30 cellular contexts compared by ENCODE assay signal in genomic region chr16:54228325-54228724, GRCh38. TPM values are rescaled to one million over a fixed set of nuclear protein-coding genes. Genes with fewer than 3 reads are reported as not detected.
"Had no signal": no experiment of that assay in that cellular context is flagged by ENCODE, and none has a peak within 500 bp of the region (broad histone marks: within the 10 kb centered on the region; RNA-seq: fewer than 3 reads in every experiment).

No MANE protein-coding gene starts in this region.

- H3K36me3 Mint-ChIP-seq: stimulated activated effector memory CD8-positive, alpha-beta T cell treated with anti-CD3 and anti-CD28 coated beads, Interleukin-12 subunit alpha, Interleukin-12 subunit beta, amount 100 ng/mL, for 72 hours; stimulated activated memory B cell treated with anti-CD40 and anti-IgM and Interleukin-4, amounts not matched to agents 10 μg/mL and 1 μg/mL and 100 μg/mL, for 72 hours; stimulated activated naive B cell treated with anti-CD40 and anti-IgM and Interleukin-4, amounts not matched to agents 10 μg/mL and 1 μg/mL and 100 μg/mL, for 72 hours; type B pancreatic cell had no signal

- H3K27me3 ChIP-seq: stomach, suprapubic skin, testis, thyroid gland, tibial artery, tibial nerve, upper lobe of left lung, upper lobe of right lung, uterus, vagina had no signal

- FAIRE-seq: urothelium cell line had no signal

- H3K27me3 Mint-ChIP-seq: stimulated activated naive CD8-positive, alpha-beta T cell treated with anti-CD3 and anti-CD28 coated beads, Interleukin-15, amount 100 ng/mL, for 72 hours; type B pancreatic cell had no signal

- H3K9me3 Mint-ChIP-seq: stimulated activated effector memory CD8-positive, alpha-beta T cell treated with anti-CD3 and anti-CD28 coated beads, Interleukin-12 subunit alpha, Interleukin-12 subunit beta, amount 100 ng/mL, for 72 hours; stimulated activated naive CD8-positive, alpha-beta T cell treated with anti-CD3 and anti-CD28 coated beads, Interleukin-15, amount 100 ng/mL, for 72 hours; stimulated activated naive CD8-positive, alpha-beta T cell treated with anti-CD3 and anti-CD28 coated beads, Interleukin-15, Interleukin-2, amounts not matched to agents 100 ng/mL and 50 ng/mL, for 24 hours; type B pancreatic cell had no signal

- ATAC-seq: stimulated activated effector memory CD8-positive, alpha-beta T cell treated with anti-CD3 and anti-CD28 coated beads, Interleukin-12 subunit alpha, Interleukin-12 subunit beta, amount 100 ng/mL, for 72 hours; stimulated activated memory B cell treated with anti-CD40 and anti-IgM and Interleukin-4, amounts not matched to agents 10 μg/mL and 1 μg/mL and 100 μg/mL, for 72 hours; stimulated activated naive B cell treated with anti-CD40 and anti-IgM and Interleukin-4, amounts not matched to agents 10 μg/mL and 1 μg/mL and 100 μg/mL, for 72 hours; stimulated activated naive CD8-positive, alpha-beta T cell treated with anti-CD3 and anti-CD28 coated beads, Interleukin-15, amount 100 ng/mL, for 72 hours; stimulated activated naive CD8-positive, alpha-beta T cell treated with anti-CD3 and anti-CD28 coated beads, Interleukin-15, Interleukin-2, amounts not matched to agents 100 U/mL and 50 U/mL, for 24 hours; upper lobe of right lung had no signal

- H3K36me3 ChIP-seq: stomach, suprapubic skin, thoracic aorta, thyroid gland, tibial artery, tibial nerve, transverse colon, upper lobe of left lung, upper lobe of right lung, uterus, vagina had no signal

- H3K4me1 ChIP-seq: stomach, suprapubic skin, testis, thyroid gland, tibial artery, tibial nerve, transverse colon, upper lobe of left lung, upper lobe of right lung, uterus, vagina had no signal

- H3K4me3 Mint-ChIP-seq: stimulated activated effector memory CD8-positive, alpha-beta T cell treated with anti-CD3 and anti-CD28 coated beads, Interleukin-12 subunit alpha, Interleukin-12 subunit beta, amount 100 ng/mL, for 72 hours; stimulated activated memory B cell treated with anti-CD40 and anti-IgM and Interleukin-4, amounts not matched to agents 10 μg/mL and 1 μg/mL and 100 μg/mL, for 72 hours; stimulated activated naive B cell treated with anti-CD40 and anti-IgM and Interleukin-4, amounts not matched to agents 10 μg/mL and 1 μg/mL and 100 μg/mL, for 72 hours; stimulated activated naive CD8-positive, alpha-beta T cell treated with anti-CD3 and anti-CD28 coated beads, Interleukin-15, amount 100 ng/mL, for 72 hours; stimulated activated naive CD8-positive, alpha-beta T cell treated with anti-CD3 and anti-CD28 coated beads, Interleukin-15, Interleukin-2, amounts not matched to agents 100 ng/mL and 50 ng/mL, for 24 hours; type B pancreatic cell had no signal

- DNase-seq: stimulated activated CD4-positive, alpha-beta T cell treated with anti-CD3 and anti-CD28 coated beads, Interleukin-2, amount 100 ng/mL, for 48 hours; stimulated activated CD4-positive, alpha-beta T cell treated with anti-CD3 and anti-CD28 coated beads, Interleukin-4, amount 100 ng/mL, for 1 hour; stimulated activated CD4-positive, alpha-beta T cell treated with anti-CD3 and anti-CD28 coated beads, Interleukin-4, amount 100 ng/mL, for 24 hours; stimulated activated CD4-positive, alpha-beta T cell treated with anti-CD3 and anti-CD28 coated beads, Interleukin-4, amount 100 ng/mL, for 4 hours; stimulated activated CD8-positive, alpha-beta memory T cell treated with anti-CD3 and anti-CD28 coated beads, Interleukin-4, amount 100 ng/mL, for 48 hours; stimulated activated naive B cell treated with anti-CD40 and anti-IgM and Interleukin-4, amounts not matched to agents 10 μg/mL and 1 μg/mL and 100 μg/mL, for 72 hours; stimulated activated naive CD4-positive, alpha-beta T cell; stimulated activated naive CD4-positive, alpha-beta T cell treated with Interleukin-2 at 50 U/mL for 16 hours; stimulated activated naive CD8-positive, alpha-beta T cell treated with anti-CD3 and anti-CD28 coated beads, Interleukin-15, amount 100 ng/mL, for 72 hours; stimulated activated naive CD8-positive, alpha-beta T cell treated with anti-CD3 and anti-CD28 coated beads, Interleukin-15, Interleukin-2, amounts not matched to agents 100 U/mL and 50 U/mL, for 24 hours; stomach; substantia nigra; testis; thyroid gland; tibial artery; transverse colon; trophoblast cell; upper lobe of left lung; upper lobe of right lung; uterus had no signal

- H3K27ac Mint-ChIP-seq: stimulated activated effector memory CD8-positive, alpha-beta T cell treated with anti-CD3 and anti-CD28 coated beads, Interleukin-12 subunit alpha, Interleukin-12 subunit beta, amount 100 ng/mL, for 72 hours; stimulated activated memory B cell treated with anti-CD40 and anti-IgM and Interleukin-4, amounts not matched to agents 10 μg/mL and 1 μg/mL and 100 μg/mL, for 72 hours; stimulated activated naive B cell treated with anti-CD40 and anti-IgM and Interleukin-4, amounts not matched to agents 10 μg/mL and 1 μg/mL and 100 μg/mL, for 72 hours; stimulated activated naive CD8-positive, alpha-beta T cell treated with anti-CD3 and anti-CD28 coated beads, Interleukin-15, amount 100 ng/mL, for 72 hours; stimulated activated naive CD8-positive, alpha-beta T cell treated with anti-CD3 and anti-CD28 coated beads, Interleukin-15, Interleukin-2, amounts not matched to agents 100 ng/mL and 50 ng/mL, for 24 hours; type B pancreatic cell had no signal

- H3K9me3 ChIP-seq: testis, thoracic aorta, thyroid gland, tibial artery, transverse colon, upper lobe of left lung, upper lobe of right lung, uterus, vagina had no signal

- H3K27ac ChIP-seq: stomach, suprapubic skin, testis, thoracic aorta, thyroid gland, tibial artery, tibial nerve, transverse colon, upper lobe of left lung, upper lobe of right lung, uterus, vagina had no signal

- H3K4me1 Mint-ChIP-seq: stimulated activated effector memory CD8-positive, alpha-beta T cell treated with anti-CD3 and anti-CD28 coated beads, Interleukin-12 subunit alpha, Interleukin-12 subunit beta, amount 100 ng/mL, for 72 hours; stimulated activated memory B cell treated with anti-CD40 and anti-IgM and Interleukin-4, amounts not matched to agents 10 μg/mL and 1 μg/mL and 100 μg/mL, for 72 hours; stimulated activated naive B cell treated with anti-CD40 and anti-IgM and Interleukin-4, amounts not matched to agents 10 μg/mL and 1 μg/mL and 100 μg/mL, for 72 hours; stimulated activated naive CD8-positive, alpha-beta T cell treated with anti-CD3 and anti-CD28 coated beads, Interleukin-15, amount 100 ng/mL, for 72 hours had no signal

- H3K4me3 ChIP-seq: stomach, suprapubic skin, testis, thoracic aorta, thyroid gland, tibial artery, tibial nerve, transverse colon, upper lobe of left lung, upper lobe of right lung, uterus, vagina had no signal

RNA-seq across cellular contexts. Expression of gene IRX3, which starts 58.3 kb away (rescaled TPM):
- total RNA-seq: temporal lobe had no signal
